ENCODE assay signal across 23 cellular contexts in genomic region chr15:83694538-83694937, GRCh38. TPM values are rescaled to one million over a fixed set of nuclear protein-coding genes. Genes with fewer than 3 reads are reported as not detected.
DNase-seq lines count a peak whose midpoint lies in the region; ATAC-seq and TF ChIP-seq lines count a peak whose summit lies in the region.
"Had no signal": no experiment of that assay in that cellular context is flagged by ENCODE, and none has a peak within 500 bp of the region (broad histone marks: within the 10 kb centered on the region; RNA-seq: fewer than 3 reads in every experiment).

No MANE protein-coding gene starts in this region.

- H4K20me1 ChIP-seq in hepatocyte (ENCODE audit: insufficient read depth, poor library complexity, severe bottlenecking) (no peaks in the 10 kb centered on the region), osteoblast (ENCODE audit: insufficient read depth, low read length) (no peaks in the 10 kb centered on the region)

- DNase-seq in left ventricle myocardium inferior (no peak), heart right ventricle (no peak), hepatocyte (ENCODE audit: low spot score) (no peak), osteoblast (ENCODE audit: insufficient read length, low spot score, missing footprints) (no peak), SKM-1 (lab: John Stamatoyannopoulos, UW; ENCODE audit: unreplicated experiment) (no peak), breast epithelium (ENCODE audit: low spot score in 2 of 2) (no peak), 8988T (no peak)
- no peak for DNase-seq in central memory CD4-positive, alpha-beta T cell
- DNase-seq: activated CD4-positive, alpha-beta T cell treated with anti-CD3 and anti-CD28 coated beads for 36 hours; activated CD8-positive, alpha-beta memory T cell treated with anti-CD3 and anti-CD28 coated beads, Interleukin-2, amount 50 U/mL, for 4 hours; amygdala; colonic mucosa; DMS79 treated with DMSO at 0.1 percent for 48 hours; gastrocnemius medialis; NCI-H1436; NCI-H2171; NCI-H748 treated with DMSO at 0.1 percent for 48 hours; nucleus accumbens; OCI-M1; stimulated activated CD4-positive, alpha-beta T cell treated with anti-CD3 and anti-CD28 coated beads, Interleukin-4, amount 100 ng/mL, for 4 hours; stimulated activated CD8-positive, alpha-beta memory T cell treated with anti-CD3 and anti-CD28 coated beads, Interleukin-4, amount 100 ng/mL, for 48 hours; T1000; testis had no signal

- WGBS in heart right ventricle, 2 donors, result 64 to 68% methylated on average over 5 of the region's 5 CpGs
- 76% methylated on average over 5 of the region's 5 CpGs for WGBS in hepatocyte (ENCODE audit: low lambda C conversion rate, missing lambda C conversion rate)

- H3K4me1 ChIP-seq in left ventricle myocardium inferior, result peaks cover 54% of the 10 kb centered on the region
- peaks cover 0 to 68% (median 26%) of the 10 kb centered on the region in 9 donors for H3K4me1 ChIP-seq in heart right ventricle
- peaks cover 16% of the 10 kb centered on the region for H3K4me1 ChIP-seq in hepatocyte (ENCODE audit: insufficient read depth)
- H3K4me1 ChIP-seq in osteoblast (ENCODE audit: insufficient read depth, low read length), result peaks cover 5% of the 10 kb centered on the region
- no peaks in the 10 kb centered on the region for H3K4me1 ChIP-seq in breast epithelium
- H3K4me1 ChIP-seq: colonic mucosa had no signal

- H3K36me3 ChIP-seq in left ventricle myocardium inferior, result no peaks in the 10 kb centered on the region
- peaks cover 0 to 7% (median 0%) of the 10 kb centered on the region in 9 donors for H3K36me3 ChIP-seq in heart right ventricle
- H3K36me3 ChIP-seq in hepatocyte (replicated peaks; ENCODE audit: insufficient read depth, low read depth), result no peaks in the 10 kb centered on the region
- no peaks in the 10 kb centered on the region for H3K36me3 ChIP-seq in osteoblast (ENCODE audit: insufficient read depth, low read length)
- H3K36me3 ChIP-seq in breast epithelium, result no peaks in the 10 kb centered on the region
- H3K36me3 ChIP-seq: colonic mucosa, gastrocnemius medialis had no signal

- H2AFZ ChIP-seq in hepatocyte, result no peak overlapping the region
- no peak overlapping the region for H2AFZ ChIP-seq in osteoblast (ENCODE audit: low read length)

- intact Hi-C loops in left ventricle myocardium inferior (cut with micrococcal nuclease) (no loop called here), heart right ventricle (cut with DNase I) (no loop called here), breast epithelium (cut with DNase I; ENCODE audit: low total_unique reads) (no loop called here)

- H3K9me3 ChIP-seq in left ventricle myocardium inferior (replicated peaks) (no peaks in the 10 kb centered on the region), heart right ventricle (no peaks in the 10 kb centered on the region), hepatocyte (ENCODE audit: low read depth) (no peaks in the 10 kb centered on the region), osteoblast (ENCODE audit: low read depth, low read length) (no peaks in the 10 kb centered on the region), breast epithelium (no peaks in the 10 kb centered on the region)
- H3K9me3 ChIP-seq: colonic mucosa, gastrocnemius medialis, testis had no signal

- no peaks in the 10 kb centered on the region for H3K79me2 ChIP-seq in hepatocyte
- H3K79me2 ChIP-seq in osteoblast (ENCODE audit: insufficient read depth, low read length), result no peaks in the 10 kb centered on the region

- H3K27me3 ChIP-seq in left ventricle myocardium inferior (ENCODE audit: low read depth) (no peaks in the 10 kb centered on the region), heart right ventricle (no peaks in the 10 kb centered on the region), hepatocyte (no peaks in the 10 kb centered on the region), osteoblast (ENCODE audit: insufficient read depth, low read length) (no peaks in the 10 kb centered on the region), breast epithelium (no peaks in the 10 kb centered on the region)
- H3K27me3 ChIP-seq: colonic mucosa, gastrocnemius medialis, testis had no signal

- ATAC-seq in heart right ventricle, result no peak
- ATAC-seq: activated CD4-positive, alpha-beta T cell treated with anti-CD3 and anti-CD28 coated beads for 36 hours; gastrocnemius medialis had no signal

- no peak for TF ChIP-seq POLR2A in breast epithelium (IDR thresholded peaks at IDR 0.05)

- H3K27ac ChIP-seq in left ventricle myocardium inferior (replicated peaks) (peak overlapping the region; percentile 10), heart right ventricle (peak overlapping the region in 2 of 10 donors; percentile 18 to 60), hepatocyte (peak overlapping the region; percentile 22), osteoblast (ENCODE audit: low read depth, low read length) (no peak overlapping the region), breast epithelium (no peak overlapping the region)
- H3K27ac ChIP-seq: colonic mucosa, gastrocnemius medialis, testis had no signal

- peak overlapping the region; percentile 14 for H3K4me2 ChIP-seq in hepatocyte
- peak overlapping the region; percentile 26 for H3K4me2 ChIP-seq in osteoblast (ENCODE audit: insufficient read depth, low read length)

- no peaks in the 10 kb centered on the region for H3K9me2 ChIP-seq in hepatocyte (replicated peaks; ENCODE audit: insufficient read depth)

- TF ChIP-seq CTCF in left ventricle myocardium inferior (IDR thresholded peaks at IDR 0.05; ENCODE audit: borderline replicate concordance) (no peak), heart right ventricle (IDR thresholded peaks at IDR 0.05) (no peak), hepatocyte (IDR thresholded peaks at IDR 0.05; ENCODE audit: poor library complexity) (no peak), osteoblast (IDR thresholded peaks at IDR 0.05; ENCODE audit: extremely low read depth, low read depth, low read length) (no peak), breast epithelium (IDR thresholded peaks at IDR 0.05) (no peak)

- H3K4me3 ChIP-seq in left ventricle myocardium inferior (no peak overlapping the region), heart right ventricle (no peak overlapping the region), hepatocyte (no peak overlapping the region), osteoblast (ENCODE audit: insufficient read depth, low read length) (peak overlapping the region; percentile 16), breast epithelium (no peak overlapping the region)
- H3K4me3 ChIP-seq: colonic mucosa, gastrocnemius medialis, testis had no signal

RNA-seq across cellular contexts. Expression of gene ADAMTSL3, which starts 40.6 kb away (rescaled TPM):
- total RNA-seq in left ventricle myocardium inferior (11.9 TPM), heart right ventricle (10 to 100 TPM in 7 of 10 donors, 1 to 10 TPM in 3; 4.3 to 15.4 (median 11.3) TPM), hepatocyte (5.0 and 6.2 TPM in 2 replicates), osteoblast (0.29 and 0.72 TPM in 2 replicates), breast epithelium (1 to 10 TPM; 1.8 to 3.9 (median 2.7) TPM)
- polyA plus RNA-seq in heart right ventricle (1 to 10 TPM; 1.6 to 1.9 TPM), hepatocyte (5.2 TPM in 2 replicates)
- total RNA-seq: activated CD4-positive, alpha-beta T cell treated with anti-CD3 and anti-CD28 coated beads for 36 hours had no signal

Comparison
In these comparisons a context has a peak if more than half of its experiments do, and no peak if none do; other contexts are left out.
1. H3K27ac ChIP-seq: peak in left ventricle myocardium inferior (single experiment) and hepatocyte (single experiment); none in osteoblast (single experiment) and breast epithelium (0 of 2).